ENCODE assay signal across 9 cellular contexts in the genomic region with DNA sequence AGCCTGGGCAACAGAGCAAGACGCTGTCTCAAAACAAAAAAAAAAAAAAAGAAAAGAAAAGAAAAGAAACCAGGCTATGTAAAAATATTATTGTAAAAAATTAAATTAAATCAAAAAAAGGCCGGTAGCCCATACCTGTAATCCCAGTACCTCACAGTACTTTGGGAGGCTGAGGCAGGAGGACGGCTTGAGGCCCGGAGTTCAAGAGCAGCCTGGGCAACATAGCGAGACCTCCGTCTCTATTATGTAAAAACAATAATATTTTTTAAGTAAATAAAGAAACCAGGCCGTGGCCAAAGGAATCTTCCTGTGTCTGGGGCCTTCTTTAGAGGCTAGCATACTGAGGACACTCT. TPM values are rescaled to one million over a fixed set of nuclear protein-coding genes. Genes with fewer than 3 reads are reported as not detected.
DNase-seq lines count a peak whose midpoint lies in the region; ATAC-seq and TF ChIP-seq lines count a peak whose summit lies in the region.
"Had no signal": no experiment of that assay in that cellular context is flagged by ENCODE, and none has a peak within 500 bp of the region (broad histone marks: within the 10 kb centered on the region; RNA-seq: fewer than 3 reads in every experiment).

No MANE protein-coding gene starts in this region.

- no peak for DNase-seq in DND-41
- DNase-seq in SJCRH30 = no peak
- DNase-seq in esophagus muscularis mucosa (ENCODE audit: extremely low spot score) = no peak
- no peak for DNase-seq in NCI-H226
- DNase-seq in epidermal melanocyte (ENCODE audit: insufficient read length, low spot score) = no peak
- DNase-seq in stimulated activated CD4-positive, alpha-beta T cell treated with anti-CD3 and anti-CD28 coated beads, Interleukin-12 subunit alpha, Interleukin-12 subunit beta, amount 100 ng/mL, for 4 hours = no peak
- DNase-seq in NCI-H82 treated with DMSO at 0.1 percent for 48 hours (lab: John Stamatoyannopoulos, UW; ENCODE audit: unreplicated experiment) = no peak

- H3K4me2 ChIP-seq in DND-41 (ENCODE audit: insufficient read depth, low read length) = peak overlapping the region; percentile 77
- peak overlapping the region; percentile 96 for H3K4me2 ChIP-seq in parathyroid adenoma (ENCODE audit: low read length)

- H4K20me1 ChIP-seq in DND-41 (ENCODE audit: insufficient read depth, low read length) = peaks cover 14% of the 10 kb centered on the region

- TF ChIP-seq POLR2A in esophagus muscularis mucosa (IDR thresholded peaks at IDR 0.05; ENCODE audit: low read depth) = no peak

- H3K79me2 ChIP-seq in DND-41 (ENCODE audit: insufficient read depth, low read length) (peaks cover 24% of the 10 kb centered on the region), parathyroid adenoma (peaks cover 7% of the 10 kb centered on the region)

- H2AFZ ChIP-seq in DND-41 (ENCODE audit: low read depth, low read length) = peak overlapping the region; percentile 82
- peak overlapping the region; percentile 92 for H2AFZ ChIP-seq in parathyroid adenoma

- H3K9me3 ChIP-seq in DND-41 (ENCODE audit: insufficient read depth, low read length, severe bottlenecking) = no peaks in the 10 kb centered on the region
- no peaks in the 10 kb centered on the region for H3K9me3 ChIP-seq in SJCRH30 (replicated peaks)
- H3K9me3 ChIP-seq in esophagus muscularis mucosa = no peaks in the 10 kb centered on the region
- H3K9me3 ChIP-seq in parathyroid adenoma (ENCODE audit: control insufficient read depth, low read length) = no peaks in the 10 kb centered on the region

- intact Hi-C loops in esophagus muscularis mucosa (cut with DNase I) = loop anchor here (10.0 kb wide), 1 partner anchor 76 kb away; a partner anchor contains a TSS

- no peak for TF ChIP-seq CTCF in DND-41 (IDR thresholded peaks at IDR 0.05; ENCODE audit: borderline replicate concordance, extremely low read depth, low read length, poor library complexity, severe bottlenecking)
- no peak for TF ChIP-seq CTCF in esophagus muscularis mucosa (IDR thresholded peaks at IDR 0.05)
- no peak for TF ChIP-seq CTCF in parathyroid adenoma (IDR thresholded peaks at IDR 0.05)

- peak overlapping the region; percentile 83 for H3K9ac ChIP-seq in DND-41 (ENCODE audit: low read depth, low read length)
- H3K9ac ChIP-seq in parathyroid adenoma = peak overlapping the region; percentile 58

- H3K4me1 ChIP-seq in DND-41 (ENCODE audit: insufficient read depth, low read length) (peaks cover 22% of the 10 kb centered on the region), SJCRH30 (peaks cover 5% of the 10 kb centered on the region; the same call in 1 of the 2 replicates), esophagus muscularis mucosa (peaks cover 23 to 51% (median 43%) of the 10 kb centered on the region in 4 donors), parathyroid adenoma (peaks cover 8% of the 10 kb centered on the region)

- H3K27ac ChIP-seq in DND-41 (ENCODE audit: low read length) (peak overlapping the region; percentile 87), SJCRH30 (peak overlapping the region; percentile 85), esophagus muscularis mucosa (replicated peaks in 1 of 4) (peak overlapping the region; percentile 92 to 100 (median 96)), parathyroid adenoma (peak overlapping the region; percentile 94)

- no peak for TF ChIP-seq EP300 in esophagus muscularis mucosa (IDR thresholded peaks at IDR 0.05)

- no peak for ATAC-seq in DND-41 (ENCODE audit: insufficient read depth, low read depth)

- H3K36me3 ChIP-seq in DND-41 (ENCODE audit: insufficient read depth, low read length) (peaks cover 17% of the 10 kb centered on the region), SJCRH30 (peaks cover 19% of the 10 kb centered on the region), esophagus muscularis mucosa (peaks cover 10 to 24% (median 21%) of the 10 kb centered on the region in 4 donors), parathyroid adenoma (ENCODE audit: control insufficient read depth, insufficient read depth, low read length) (no peaks in the 10 kb centered on the region)

- H3K27me3 ChIP-seq in DND-41 (ENCODE audit: insufficient read depth, low read length, poor library complexity) = no peaks in the 10 kb centered on the region
- no peaks in the 10 kb centered on the region for H3K27me3 ChIP-seq in SJCRH30
- H3K27me3 ChIP-seq in esophagus muscularis mucosa = no peaks in the 10 kb centered on the region
- no peaks in the 10 kb centered on the region for H3K27me3 ChIP-seq in parathyroid adenoma (ENCODE audit: control insufficient read depth, insufficient read depth, low read length)

- WGBS in esophagus muscularis mucosa = 58% methylated on average over 7 of the region's 7 CpGs

- H3K4me3 ChIP-seq in DND-41 (ENCODE audit: low read depth in 1 of 2, low read length in 2 of 2) = peak overlapping the region; percentile 75 to 80; a peak in 3 of 4 replicates
- peak overlapping the region; percentile 91 for H3K4me3 ChIP-seq in SJCRH30
- H3K4me3 ChIP-seq in esophagus muscularis mucosa = peak overlapping the region; percentile 74 to 97 (median 76)
- peak overlapping the region; percentile 100 for H3K4me3 ChIP-seq in parathyroid adenoma (ENCODE audit: low read depth, low read length)

RNA-seq across cellular contexts. Expression of a gene that starts 0.8 kb away (rescaled TPM):
- total RNA-seq in SJCRH30 (2014; rRNA removed; shearing (Covaris generic)) = 339 and 397 TPM in 2 replicates
- total RNA-seq in esophagus muscularis mucosa = 100 to 1,000 TPM; 212 to 245 (median 229) TPM

RNA-seq across cellular contexts. Expression of a gene that starts 13.2 kb away (rescaled TPM):
- 0.61 TPM in 1 of 2 replicates, not detected in the other for total RNA-seq in SJCRH30 (2014; rRNA removed; shearing (Covaris generic))
- 100 to 1,000 TPM in 2 of 4 donors, 10 to 100 TPM in 2; 65.8 to 231 (median 101) TPM for total RNA-seq in esophagus muscularis mucosa

RNA-seq across cellular contexts. Expression of a gene that starts 23.8 kb away (rescaled TPM):
- total RNA-seq in SJCRH30 (2014; rRNA removed; shearing (Covaris generic)) = 212 and 217 TPM in 2 replicates
- total RNA-seq in esophagus muscularis mucosa = 100 to 1,000 TPM; 164 to 230 (median 192) TPM

RNA-seq across cellular contexts. Expression of a gene that starts 24.4 kb away (rescaled TPM):
- total RNA-seq in SJCRH30 (2014; rRNA removed; shearing (Covaris generic)) = 140 and 153 TPM in 2 replicates
- 100 to 1,000 TPM in 2 of 4 donors, 10 to 100 TPM in 2; 64.8 to 152 (median 85.7) TPM for total RNA-seq in esophagus muscularis mucosa

RNA-seq across cellular contexts. Expression of a gene that starts 28.2 kb away (rescaled TPM):
- 0.79 and 1.4 TPM in 2 replicates for total RNA-seq in SJCRH30 (2014; rRNA removed; shearing (Covaris generic))
- total RNA-seq in esophagus muscularis mucosa = not detected
- total RNA-seq: lung microvascular endothelial cell had no signal

Comparison
In these comparisons a context has a peak if more than half of its experiments do, and no peak if none do; other contexts are left out.
1. RNA of a gene that starts 13.2 kb away (total RNA-seq): 65.8 to 231 TPM in esophagus muscularis mucosa; 0.61 TPM in SJCRH30; every median in the first group is over 10 times any median in the second.
2. Peak in every context shown above with its lines, with median percentiles within 50 percentile points of each other: H3K27ac ChIP-seq and H3K4me3 ChIP-seq.